1 cellular context compared by ENCODE assay signal in the genomic region with DNA sequence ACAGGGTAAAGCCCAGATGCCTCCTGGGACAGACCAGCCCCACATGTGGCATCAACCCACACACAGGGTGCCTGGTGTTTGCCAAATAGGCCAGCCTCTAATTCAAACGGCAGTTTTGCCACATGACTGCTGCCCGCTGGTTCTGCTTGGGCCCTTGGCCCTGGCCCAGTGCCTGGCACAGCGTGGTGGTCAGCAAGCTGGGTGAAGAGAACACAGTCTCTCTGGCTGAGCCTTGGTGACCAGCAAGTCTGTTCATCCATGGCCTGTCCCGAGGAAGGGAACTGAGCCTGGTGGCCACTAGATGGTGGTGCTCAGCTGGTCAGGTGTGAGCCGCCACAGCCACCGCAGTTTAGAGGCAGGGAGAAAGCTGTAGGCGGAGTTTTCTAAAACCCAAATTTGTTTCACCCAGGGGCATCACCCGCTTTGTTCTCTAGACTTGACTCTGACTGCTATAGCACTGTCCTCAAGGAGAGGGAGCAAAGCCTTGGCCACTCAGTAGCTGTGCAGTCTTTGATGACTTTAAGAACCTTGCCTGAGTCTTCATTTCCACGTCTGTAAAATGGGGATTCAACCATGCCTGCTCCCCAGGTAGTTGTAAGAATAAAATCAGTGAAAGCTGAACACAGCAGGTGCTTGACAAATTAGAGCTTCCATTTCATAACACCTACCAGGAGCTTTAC.
TF ChIP-seq lines count a peak whose summit lies in the region.

No MANE protein-coding gene starts in this region.

TF ChIP-seq in SK-N-SH treated with all-trans-retinoic acid at 6 μM for 48 hours, 23 proteins besides CTCF, POLR2A, EP300 and RAD21:
- TF ChIP-seq OSR1 (CRISPR knock-in tag; IDR thresholded peaks at IDR 0.05): no peak
- no peak for TF ChIP-seq CSDC2 (CRISPR knock-in tag; IDR thresholded peaks at IDR 0.05)
TF ChIP-seq in SK-N-SH treated with all-trans-retinoic acid at 6 μM for 48 hours: peak in this region for 0.
